Comparison of ENCODE assay signal across 21 cellular contexts in genomic region chr13:99955107-99955746, GRCh38. TPM values are rescaled to one million over a fixed set of nuclear protein-coding genes. Genes with fewer than 3 reads are reported as not detected.
A peak's percentile ranks its signal among the peaks of the same experiment; 100 is the strongest.
DNase-seq lines count a peak whose midpoint lies in the region; ATAC-seq and TF ChIP-seq lines count a peak whose summit lies in the region.
"Had no signal": no experiment of that assay in that cellular context is flagged by ENCODE, and none has a peak within 500 bp of the region (broad histone marks: within the 10 kb centered on the region; RNA-seq: fewer than 3 reads in every experiment).

No MANE protein-coding gene starts in this region.

- no peak overlapping the region for H3K9ac ChIP-seq in fibroblast of lung (ENCODE audit: insufficient read depth, low read length)

- peak overlapping the region; percentile 42 for H3K4me2 ChIP-seq in fibroblast of lung (ENCODE audit: extremely low read depth, insufficient read depth, low read length)

- DNase-seq in G401 (ENCODE audit: low spot score) (peak; percentile 40), T-helper 17 cell (no peak), fibroblast of lung (ENCODE audit: low read depth in 2 of 2) (no peak), nephron progenitor cell (no peak), anterior cingulate cortex (lab: John Stamatoyannopoulos, UW) (no peak), esophagus squamous epithelium (lab: John Stamatoyannopoulos, UW) (no peak)
- DNase-seq: activated CD4-positive, alpha-beta memory T cell treated with anti-CD3 and anti-CD28 coated beads, Interleukin-2, amount 10 ng/mL, durations not matched to agents 7 days and 5 days; activated T-cell treated with anti-CD3 and anti-CD28 coated beads, Interleukin-2, amount 50 U/mL, for 72 hours; CD4-positive, alpha-beta T cell; DMS79 treated with DMSO at 0.1 percent for 48 hours; NCI-H2029; NCI-H446 treated with DMSO at 0.1 percent for 48 hours; SIG-M5 had no signal

- H3K27ac Mint-ChIP-seq in T-helper 17 cell (peak overlapping the region; percentile 60), nephron progenitor cell (no peak overlapping the region)
- H3K27ac Mint-ChIP-seq: activated CD4-positive, alpha-beta memory T cell treated with anti-CD3 and anti-CD28 coated beads, Interleukin-2, amount 10 ng/mL, durations not matched to agents 7 days and 5 days; activated naive CD8-positive, alpha-beta T cell treated with anti-CD3 and anti-CD28 coated beads, Interleukin-2, amount 10 ng/mL, durations not matched to agents 7 days and 5 days; activated T-cell treated with anti-CD3 and anti-CD28 coated beads, Interleukin-2, amount 50 U/mL, for 72 hours; CD4-positive, alpha-beta T cell had no signal

- no peaks in the 10 kb centered on the region for H3K4me1 ChIP-seq in fibroblast of lung (ENCODE audit: control insufficient read depth, extremely low read depth, insufficient read depth, low read length)
- H3K4me1 ChIP-seq in esophagus squamous epithelium = peaks cover 20 to 42% (median 29%) of the 10 kb centered on the region in 3 donors

- H3K36me3 Mint-ChIP-seq in T-helper 17 cell (ENCODE audit: low read depth) (peaks cover 3% of the 10 kb centered on the region), nephron progenitor cell (ENCODE audit: low read depth) (no peaks in the 10 kb centered on the region)

- H3K27ac ChIP-seq in fibroblast of lung (ENCODE audit: insufficient read depth, low read length) (no peak overlapping the region), esophagus squamous epithelium (no peak overlapping the region)
- H3K27ac ChIP-seq: gastroesophageal sphincter, prostate gland had no signal

- TF ChIP-seq CTCF in fibroblast of lung (conservative IDR thresholded peaks at IDR 0.05 in 1 of 2, IDR thresholded peaks at IDR 0.05 in 1 of 2; ENCODE audit: low read depth in 1 of 2, low read length in 2 of 2) (no peak), nephron progenitor cell (IDR thresholded peaks at IDR 0.05) (no peak), esophagus squamous epithelium (IDR thresholded peaks at IDR 0.05) (no peak)

- H3K27me3 Mint-ChIP-seq in T-helper 17 cell (peaks cover 82% of the 10 kb centered on the region), nephron progenitor cell (ENCODE audit: low read depth, poor library complexity) (peaks cover 86% of the 10 kb centered on the region)

- no peak for ATAC-seq in T-helper 17 cell
- ATAC-seq in GM18505 (IDR thresholded peaks at IDR 0.05; ENCODE audit: unreplicated experiment) = no peak
- ATAC-seq in HG03039 (IDR thresholded peaks at IDR 0.05; ENCODE audit: unreplicated experiment) = no peak
- ATAC-seq: activated T-cell treated with anti-CD3 and anti-CD28 coated beads, Interleukin-2, amount 50 U/mL, for 72 hours; gastroesophageal sphincter had no signal

- H3K79me2 ChIP-seq in fibroblast of lung (ENCODE audit: control insufficient read depth, insufficient read depth, low read length) = no peaks in the 10 kb centered on the region

- no peaks in the 10 kb centered on the region for H4K20me1 ChIP-seq in fibroblast of lung (ENCODE audit: control insufficient read depth, extremely low read depth, insufficient read depth, low read length)

- H3K4me1 Mint-ChIP-seq in T-helper 17 cell (peaks cover 20% of the 10 kb centered on the region), nephron progenitor cell (peaks cover 67% of the 10 kb centered on the region)

- in situ Hi-C loops in G401 (cut with HindIII; ENCODE audit: low sequenced_read_pairs) = no loop called here

- intact Hi-C loops in esophagus squamous epithelium (cut with DNase I) = no loop called here

- no peak overlapping the region for H3K4me3 Mint-ChIP-seq in T-helper 17 cell
- peak overlapping the region; percentile 86 for H3K4me3 Mint-ChIP-seq in nephron progenitor cell
- H3K4me3 Mint-ChIP-seq: activated CD4-positive, alpha-beta memory T cell treated with anti-CD3 and anti-CD28 coated beads, Interleukin-2, amount 10 ng/mL, durations not matched to agents 7 days and 5 days had no signal

- no peak overlapping the region for H2AFZ ChIP-seq in fibroblast of lung (ENCODE audit: low read length)

- H3K36me3 ChIP-seq in fibroblast of lung (ENCODE audit: control insufficient read depth, insufficient read depth, low read length) (no peaks in the 10 kb centered on the region), esophagus squamous epithelium (no peaks in the 10 kb centered on the region)
- H3K36me3 ChIP-seq: gastroesophageal sphincter, prostate gland had no signal

- peaks cover 62% of the 10 kb centered on the region for H3K27me3 ChIP-seq in fibroblast of lung (ENCODE audit: control insufficient read depth, insufficient read depth, low read length)
- peaks cover 36 to 100% (median 45%) of the 10 kb centered on the region in 4 donors for H3K27me3 ChIP-seq in esophagus squamous epithelium

- 22 to 49% methylated on average over 4 to 8 of the region's 21 CpGs for WGBS in esophagus squamous epithelium, 2 donors

- TF ChIP-seq POLR2A in GM18505 (IDR thresholded peaks at IDR 0.05; ENCODE audit: borderline replicate concordance, extremely low read depth, insufficient read depth, insufficient read length) = no peak
- TF ChIP-seq POLR2A in esophagus squamous epithelium (IDR thresholded peaks at IDR 0.05) = no peak

- no peak overlapping the region for H3K4me3 ChIP-seq in fibroblast of lung (replicated peaks in 1 of 4; ENCODE audit: control extremely low read depth in 1 of 4, insufficient read depth in 1 of 4, low read depth in 3 of 4, low read length in 4 of 4)
- H3K4me3 ChIP-seq in esophagus squamous epithelium = peak overlapping the region in 1 of 4 donors; percentile 50
- H3K4me3 ChIP-seq: prostate gland had no signal

- H3K9me3 ChIP-seq in T-helper 17 cell (ENCODE audit: control insufficient read depth, low read length, poor library complexity, severe bottlenecking) (no peaks in the 10 kb centered on the region), fibroblast of lung (ENCODE audit: control insufficient read depth, insufficient read depth, low read depth, low read length) (no peaks in the 10 kb centered on the region), esophagus squamous epithelium (no peaks in the 10 kb centered on the region)
- H3K9me3 ChIP-seq: gastroesophageal sphincter, prostate gland had no signal

- H3K9me3 Mint-ChIP-seq in nephron progenitor cell = peaks cover 3% of the 10 kb centered on the region
- H3K9me3 Mint-ChIP-seq: activated CD4-positive, alpha-beta memory T cell treated with anti-CD3 and anti-CD28 coated beads, Interleukin-2, amount 10 ng/mL, durations not matched to agents 7 days and 5 days; activated naive CD8-positive, alpha-beta T cell treated with anti-CD3 and anti-CD28 coated beads, Interleukin-2, amount 10 ng/mL, durations not matched to agents 7 days and 5 days; activated T-cell treated with anti-CD3 and anti-CD28 coated beads, Interleukin-2, amount 50 U/mL, for 72 hours had no signal

RNA-seq across cellular contexts. Expression of gene ZIC5, which starts 16.3 kb away (rescaled TPM):
- 7.1 and 10.1 TPM in 2 replicates for total RNA-seq in G401 (2014; rRNA removed; shearing (Covaris generic))
- total RNA-seq in T-helper 17 cell = not detected
- not detected in 2 replicates for total RNA-seq in fibroblast of lung
- not detected in 2 replicates for polyA plus RNA-seq in fibroblast of lung
- polyA plus RNA-seq in fibroblast of lung (2012) = not detected in 2 replicates
- not detected in 2 replicates for polyA minus RNA-seq in fibroblast of lung (ENCODE audit: low replicate concordance)
- total RNA-seq in esophagus squamous epithelium = not detected
- total RNA-seq: activated CD4-positive, alpha-beta memory T cell treated with anti-CD3 and anti-CD28 coated beads, Interleukin-2, amount 10 ng/mL, durations not matched to agents 7 days and 5 days; activated naive CD8-positive, alpha-beta T cell treated with anti-CD3 and anti-CD28 coated beads, Interleukin-2, amount 10 ng/mL, durations not matched to agents 7 days and 5 days; activated T-cell treated with anti-CD3 and anti-CD28 coated beads, Interleukin-2, amount 50 U/mL, for 72 hours; CD4-positive, alpha-beta T cell; gastroesophageal sphincter had no signal
- polyA plus RNA-seq: AG04450 had no signal

RNA-seq across cellular contexts. Expression of gene ZIC2, which starts 26.4 kb away (rescaled TPM):
- 10.0 and 16.8 TPM in 2 replicates for total RNA-seq in G401 (2014; rRNA removed; shearing (Covaris generic))
- not detected for total RNA-seq in T-helper 17 cell
- not detected in 2 replicates for total RNA-seq in fibroblast of lung
- not detected in 2 replicates for polyA plus RNA-seq in fibroblast of lung
- polyA plus RNA-seq in fibroblast of lung (2012) = not detected in 2 replicates
- not detected in 2 replicates for polyA minus RNA-seq in fibroblast of lung (ENCODE audit: low replicate concordance)
- under 1 TPM in 1 of 4 donors, not detected in 3; under 0.01 TPM for total RNA-seq in esophagus squamous epithelium
- total RNA-seq: activated naive CD8-positive, alpha-beta T cell treated with anti-CD3 and anti-CD28 coated beads, Interleukin-2, amount 10 ng/mL, durations not matched to agents 7 days and 5 days; cardiac septum; CD4-positive, alpha-beta T cell; gastroesophageal sphincter; subcutaneous adipose tissue had no signal
- polyA plus RNA-seq: AG04450 had no signal

Comparison
In these comparisons a context has a peak if more than half of its experiments do, and no peak if none do; other contexts are left out.
1. RNA of gene ZIC2, which starts 26.4 kb away (total RNA-seq): 10.0 to 16.8 TPM in G401; under 0.01 TPM in esophagus squamous epithelium, not detected in T-helper 17 cell and not detected in fibroblast of lung; every median in the first group is over 10 times any median in the second.